12 cellular contexts compared by ENCODE assay signal in the genomic region with DNA sequence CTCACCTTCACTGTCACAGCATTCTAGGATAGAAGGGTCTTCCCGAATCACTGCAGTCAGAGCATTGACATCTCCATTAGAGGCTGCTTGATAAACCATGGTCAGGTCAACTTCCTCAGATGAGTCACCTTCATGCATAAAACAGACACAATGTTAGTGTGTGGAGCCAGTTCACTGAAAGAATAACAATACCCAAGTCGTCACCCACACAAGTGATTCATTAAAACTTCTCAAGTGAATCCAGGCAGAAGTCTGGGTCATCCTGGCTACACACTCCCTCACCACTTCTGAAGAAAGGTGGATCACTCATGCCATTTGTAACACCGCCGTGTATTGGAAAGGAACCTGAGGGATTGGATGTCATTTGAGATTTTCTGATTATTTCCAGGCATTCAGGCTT. TPM values are rescaled to one million over a fixed set of nuclear protein-coding genes. Genes with fewer than 3 reads are reported as not detected.
DNase-seq lines count a peak whose midpoint lies in the region; ATAC-seq and TF ChIP-seq lines count a peak whose summit lies in the region.
"Had no signal": no experiment of that assay in that cellular context is flagged by ENCODE, and none has a peak within 500 bp of the region (broad histone marks: within the 10 kb centered on the region; RNA-seq: fewer than 3 reads in every experiment).

No MANE protein-coding gene starts in this region.

- no peak overlapping the region for H3K23ac ChIP-seq in mesendoderm (ENCODE audit: low read length)

- H3K4me1 ChIP-seq in mesendoderm (ENCODE audit: control insufficient read depth, low read depth, low read length), result no peaks in the 10 kb centered on the region

- in situ Hi-C loops in Caki2 (cut with HindIII; ENCODE audit: low pct_unique_long_range_greater_than_20kb, low sequenced_read_pairs) (no loop called here), brain microvascular endothelial cell (cut with HindIII; ENCODE audit: low pct_ligation_motif_present, low sequenced_read_pairs) (no loop called here)

- no peak overlapping the region for H4K5ac ChIP-seq in mesendoderm (ENCODE audit: low read length)

- WGBS in mesendoderm (ENCODE audit: extremely low coverage, insufficient coverage, low lambda C conversion rate), result no CpG with 5 or more reads among the region's 4 CpGs

- no peak overlapping the region for H3K27ac Mint-ChIP-seq in natural killer cell

- H3K9me3 Mint-ChIP-seq in natural killer cell, result no peaks in the 10 kb centered on the region

- no peak overlapping the region for H2BK5ac ChIP-seq in mesendoderm (ENCODE audit: low read length)

- H3K4me1 Mint-ChIP-seq in natural killer cell, result no peaks in the 10 kb centered on the region

- H3K36me3 Mint-ChIP-seq in natural killer cell, result no peaks in the 10 kb centered on the region

- no peak overlapping the region for H3K9ac ChIP-seq in mesendoderm (ENCODE audit: low read length)

- no peak overlapping the region for H3K4ac ChIP-seq in mesendoderm (ENCODE audit: low read depth, low read length)

- no peak overlapping the region for H2BK15ac ChIP-seq in mesendoderm (replicated peaks; ENCODE audit: low read depth)

- H3K27me3 ChIP-seq in brain microvascular endothelial cell (replicated peaks) (no peaks in the 10 kb centered on the region), mesendoderm (ENCODE audit: insufficient read depth, low read length, poor library complexity) (no peaks in the 10 kb centered on the region)

- H3K36me3 ChIP-seq in brain microvascular endothelial cell (replicated peaks) (no peaks in the 10 kb centered on the region), mesendoderm (ENCODE audit: control insufficient read depth, insufficient read depth, low read length) (no peaks in the 10 kb centered on the region)

- no peaks in the 10 kb centered on the region for H3K79me1 ChIP-seq in mesendoderm (ENCODE audit: low read length)

- no peak overlapping the region for H3K56ac ChIP-seq in mesendoderm (ENCODE audit: low read length)

- H3K4me2 ChIP-seq in mesendoderm (ENCODE audit: low read length), result no peak overlapping the region

- no peak for TF ChIP-seq CTCF in brain microvascular endothelial cell (IDR thresholded peaks at IDR 0.05; ENCODE audit: low read depth, low read length, missing control alignments)
- no peak for TF ChIP-seq CTCF in natural killer cell (IDR thresholded peaks at IDR 0.05)

- H3K27ac ChIP-seq in brain microvascular endothelial cell, result peak overlapping the region; percentile 12
- no peak overlapping the region for H3K27ac ChIP-seq in mesendoderm (ENCODE audit: low read depth, low read length)

- DNase-seq in Caki2 (ENCODE audit: low read depth) (peak; percentile 94), HT1080 (ENCODE audit: low read depth) (peak; percentile 97), brain microvascular endothelial cell (peak; percentile 95), mesendoderm (peak; percentile 34), natural killer cell (no peak), DMS153 treated with DMSO at 0.1 percent for 48 hours (lab: John Stamatoyannopoulos, UW; ENCODE audit: unreplicated experiment) (no peak), Right ventricle myocardium superior (no peak), GM19238 (ENCODE audit: insufficient read length, low spot score) (no peak)
- DNase-seq: cerebellar nuclear complex, GDM1, SHP77 treated with DMSO at 0.1 percent for 48 hours had no signal

- ATAC-seq in natural killer cell, result no peak
- ATAC-seq in Right ventricle myocardium superior (ENCODE audit: poor library complexity), result no peak

- H3K79me2 ChIP-seq in mesendoderm (ENCODE audit: control insufficient read depth, insufficient read depth, low read length), result no peaks in the 10 kb centered on the region

- H2AK5ac ChIP-seq in mesendoderm (ENCODE audit: low read length), result no peak overlapping the region

- no peak overlapping the region for H3K18ac ChIP-seq in mesendoderm (ENCODE audit: low read length)

- H3K4me3 Mint-ChIP-seq in natural killer cell, result no peak overlapping the region

- intact Hi-C loops in natural killer cell (cut with micrococcal nuclease), result no loop called here
- intact Hi-C loops in Right ventricle myocardium superior (cut with DNase I), result no loop called here

- H2BK120ac ChIP-seq in mesendoderm (ENCODE audit: low read depth, low read length), result no peak overlapping the region

- no peaks in the 10 kb centered on the region for H3K27me3 Mint-ChIP-seq in natural killer cell (ENCODE audit: low read depth in 2 of 2)

- H4K8ac ChIP-seq in mesendoderm (ENCODE audit: low read depth, low read length), result no peak overlapping the region

- H3K4me3 ChIP-seq in brain microvascular endothelial cell (ENCODE audit: low read depth, low read length) (no peak overlapping the region), mesendoderm (ENCODE audit: low read length) (no peak overlapping the region)

RNA-seq across cellular contexts. Expression of a gene that starts 49.6 kb away (rescaled TPM):
- 4.7 TPM in 1 of 2 replicates, not detected in the other for total RNA-seq in Caki2 (2014; rRNA removed; shearing (Covaris generic); ENCODE audit: low replicate concordance)
- not detected in 2 replicates for total RNA-seq in HT1080 (2014; rRNA removed; shearing (Covaris generic))
- polyA plus RNA-seq in HT1080 (2015; cell fraction: cytosol; rRNA removed), result 0.05 and 0.10 TPM in 2 replicates
- polyA plus RNA-seq in HT1080 (2015; cell fraction: nucleus; rRNA removed), result not detected in 2 replicates
- polyA plus RNA-seq in mesendoderm (2013, experiment 1 of 2), result 0.10 TPM
- 0.08 TPM for polyA plus RNA-seq in mesendoderm (2013, experiment 2 of 2)
- total RNA-seq in natural killer cell, result under 1 TPM in 1 of 3 donors, not detected in 2; 0.88 TPM
- not detected for total RNA-seq in Right ventricle myocardium superior
- total RNA-seq: activated CD8-positive, alpha-beta memory T cell treated with anti-CD3 and anti-CD28 coated beads for 36 hours had no signal

Comparison
In these comparisons a context has a peak if more than half of its experiments do, and no peak if none do; other contexts are left out.
1. DNase-seq: peak in Caki2 (single experiment), HT1080 (single experiment), brain microvascular endothelial cell (single experiment) and mesendoderm (single experiment); none in natural killer cell (single experiment), DMS153 treated with DMSO at 0.1 percent for 48 hours (single experiment), Right ventricle myocardium superior (single experiment) and GM19238 (single experiment).